9 cellular contexts compared by ENCODE assay signal in genomic region chr16:88768041-88768876, GRCh38. TPM values are rescaled to one million over a fixed set of nuclear protein-coding genes. Genes with fewer than 3 reads are reported as not detected.
DNase-seq lines count a peak whose midpoint lies in the region; ATAC-seq and TF ChIP-seq lines count a peak whose summit lies in the region.
"Had no signal": no experiment of that assay in that cellular context is flagged by ENCODE, and none has a peak within 500 bp of the region (broad histone marks: within the 10 kb centered on the region; RNA-seq: fewer than 3 reads in every experiment).

No MANE protein-coding gene starts in this region.

- H3K4me1 Mint-ChIP-seq in activated naive CD4-positive, alpha-beta T cell treated with anti-CD3 and anti-CD28 coated beads, Interleukin-2, amount 10 ng/mL, durations not matched to agents 7 days and 5 days = peaks cover 24% of the 10 kb centered on the region

- DNase-seq in D341Med (ENCODE audit: low spot score) (peak; percentile 71), RWPE1 (ENCODE audit: low spot score) (no peak), globus pallidus (ENCODE audit: low spot score) (peak; percentile 38), retinal pigment epithelial cell (ENCODE audit: low read depth) (peak; percentile 68), H7 (no peak)
- no peak for DNase-seq in activated naive CD4-positive, alpha-beta T cell treated with anti-CD3 and anti-CD28 coated beads, Interleukin-2, amount 10 ng/mL, durations not matched to agents 7 days and 5 days
- no peak for DNase-seq in NK-92 treated with Interleukin-12 subunit alpha and Interleukin-12 subunit beta, amount 100 ng/mL, for 24 hours (lab: John Stamatoyannopoulos, UW)
- DNase-seq: stimulated activated CD4-positive, alpha-beta T cell treated with anti-CD3 and anti-CD28 coated beads, Interleukin-2, amount 100 ng/mL, for 24 hours had no signal

- no peaks in the 10 kb centered on the region for H3K27me3 Mint-ChIP-seq in activated naive CD4-positive, alpha-beta T cell treated with anti-CD3 and anti-CD28 coated beads, Interleukin-2, amount 10 ng/mL, durations not matched to agents 7 days and 5 days

- ATAC-seq in GM19324 (IDR thresholded peaks at IDR 0.05; ENCODE audit: low FRiP score, unreplicated experiment) = no peak

- CTCF ChIA-PET in RWPE1 (lab: Yijun Ruan, JAX) = interaction anchor here (0.5 to 0.8 kb wide), 3 partner anchors 103 to 521 kb away, joined by 3 to 5 read pairs (median 5); no protein-coding TSS in a partner anchor
- CTCF ChIA-PET in activated naive CD4-positive, alpha-beta T cell treated with anti-CD3 and anti-CD28 coated beads, Interleukin-2, amount 10 ng/mL, durations not matched to agents 7 days and 5 days (lab: Charles Lee) = no interaction called here

- H3K4me3 ChIP-seq in retinal pigment epithelial cell (ENCODE audit: low read length) = peak overlapping the region; percentile 19
- H3K4me3 ChIP-seq in H7 (ENCODE audit: insufficient read depth, low read depth, low read length) = no peak overlapping the region

- H3K36me3 Mint-ChIP-seq in activated naive CD4-positive, alpha-beta T cell treated with anti-CD3 and anti-CD28 coated beads, Interleukin-2, amount 10 ng/mL, durations not matched to agents 7 days and 5 days = peaks cover 13% of the 10 kb centered on the region

- no peaks in the 10 kb centered on the region for H3K9me3 Mint-ChIP-seq in activated naive CD4-positive, alpha-beta T cell treated with anti-CD3 and anti-CD28 coated beads, Interleukin-2, amount 10 ng/mL, durations not matched to agents 7 days and 5 days

- H3K27ac Mint-ChIP-seq in activated naive CD4-positive, alpha-beta T cell treated with anti-CD3 and anti-CD28 coated beads, Interleukin-2, amount 10 ng/mL, durations not matched to agents 7 days and 5 days = no peak overlapping the region

- H3K27me3 ChIP-seq in H7 (ENCODE audit: control insufficient read depth, insufficient read depth, low read length) = no peaks in the 10 kb centered on the region

- no peaks in the 10 kb centered on the region for H3K36me3 ChIP-seq in H7 (replicated peaks; ENCODE audit: control insufficient read depth, insufficient read depth, low read length)

- no peak overlapping the region for H3K4me3 Mint-ChIP-seq in activated naive CD4-positive, alpha-beta T cell treated with anti-CD3 and anti-CD28 coated beads, Interleukin-2, amount 10 ng/mL, durations not matched to agents 7 days and 5 days

- peak overlapping the region; percentile 99 for H3K27ac ChIP-seq in RWPE1

- POLR2A ChIA-PET in RWPE1 (lab: Yijun Ruan, JAX; ENCODE audit: low non-redundant PET) = no interaction called here

- TF ChIP-seq CTCF in RWPE1 (conservative IDR thresholded peaks at IDR 0.05; ENCODE audit: low read depth) (no peak), retinal pigment epithelial cell (conservative IDR thresholded peaks at IDR 0.05; ENCODE audit: low read depth, low read length) (no peak)

RNA-seq across cellular contexts. Expression of gene PIEZO1, which starts 16.8 kb away (rescaled TPM):
- 60.0 and 86.8 TPM in 2 replicates for total RNA-seq in H7 (2014; rRNA removed; shearing (Covaris generic))

RNA-seq across cellular contexts. Expression of gene CDT1, which starts 35.3 kb away (rescaled TPM):
- total RNA-seq in H7 (2014; rRNA removed; shearing (Covaris generic)) = 120 and 176 TPM in 2 replicates

RNA-seq across cellular contexts. Expression of gene APRT, which starts 43.5 kb away (rescaled TPM):
- total RNA-seq in H7 (2014; rRNA removed; shearing (Covaris generic)) = 526 and 633 TPM in 2 replicates

Comparison
In these comparisons a context has a peak if more than half of its experiments do, and no peak if none do; other contexts are left out.
1. DNase-seq: peak in D341Med (single experiment), globus pallidus (single experiment) and retinal pigment epithelial cell (single experiment); none in RWPE1 (single experiment), activated naive CD4-positive, alpha-beta T cell treated with anti-CD3 and anti-CD28 coated beads, Interleukin-2, amount 10 ng/mL, durations not matched to agents 7 days and 5 days (single experiment), H7 (single experiment) and NK-92 treated with Interleukin-12 subunit alpha and Interleukin-12 subunit beta, amount 100 ng/mL, for 24 hours (single experiment).